ENCODE assay signal across 22 cellular contexts in genomic region chr16:54432481-54433229, GRCh38.
DNase-seq lines count a peak whose midpoint lies in the region; ATAC-seq, FAIRE-seq and TF ChIP-seq lines count a peak whose summit lies in the region.
"Had no signal": no experiment of that assay in that cellular context is flagged by ENCODE, and none has a peak within 500 bp of the region (broad histone marks: within the 10 kb centered on the region; RNA-seq: fewer than 3 reads in every experiment).

No MANE protein-coding gene starts in this region.

- no peak overlapping the region for H3K18ac ChIP-seq in H1 (ENCODE audit: extremely low read depth, low read length)

- no peaks in the 10 kb centered on the region; the same call in 1 of the 2 replicates for H3K23me2 ChIP-seq in H1 (ENCODE audit: low read depth, low read length)

- peaks cover 35% of the 10 kb centered on the region for H3K4me1 Mint-ChIP-seq in HFFc6 (ENCODE audit: low read depth)

- H3K4ac ChIP-seq in H1 (replicated peaks; ENCODE audit: insufficient read length, low read depth, low read length), result no peak overlapping the region

- H2BK20ac ChIP-seq in H1 (ENCODE audit: low read length), result no peak overlapping the region

- H3K79me1 ChIP-seq in H1 (ENCODE audit: low read depth, low read length), result no peaks in the 10 kb centered on the region

- peaks cover 13% of the 10 kb centered on the region for H3K27me3 Mint-ChIP-seq in HFFc6 (ENCODE audit: insufficient read depth)

- no peak overlapping the region for H3K56ac ChIP-seq in H1 (replicated peaks; ENCODE audit: insufficient read length, low read depth, low read length)

- TF ChIP-seq CTCF in HFFc6 (IDR thresholded peaks at IDR 0.05) (peak; percentile 34), H1 (IDR thresholded peaks at IDR 0.05; ENCODE audit: control extremely low read depth in 1 of 3, insufficient read depth in 1 of 3, low read depth in 1 of 3, low read length in 3 of 3) (peak; percentile 5 to 34 (median 26); a peak in 3 of 4 replicates)

- H3K4me3 ChIP-seq in H1 (ENCODE audit: extremely low read depth in 1 of 4, insufficient read depth in 2 of 4, low read depth in 3 of 4, low read length in 4 of 4), result no peak overlapping the region
- H3K4me3 ChIP-seq: ascending aorta, left ventricle myocardium inferior had no signal

- no peak overlapping the region for H2BK120ac ChIP-seq in H1 (replicated peaks; ENCODE audit: low read depth, low read length)

- H3K27ac Mint-ChIP-seq in HFFc6, result no peak overlapping the region
- H3K27ac Mint-ChIP-seq: activated naive CD4-positive, alpha-beta T cell treated with anti-CD3 and anti-CD28 coated beads, Interleukin-2, amount 50 U/mL, for 72 hours; activated T-helper 1 cell treated with anti-CD3 and anti-CD28 coated beads, Interleukin-12 subunit alpha, Interleukin-12 subunit beta, Interleukin-2, Interleukin-4 antibody, amounts not matched to agents 30 ng/mL and 10 ng/mL and 1 ng/mL, durations not matched to agents 14 hours and 24 hours and 36 hours; CD4-positive, alpha-beta memory T cell; effector memory CD8-positive, alpha-beta T cell had no signal

- no peak for TF ChIP-seq EP300 in H1 (IDR thresholded peaks at IDR 0.05; ENCODE audit: borderline replicate concordance in 1 of 2, low read depth in 2 of 2, low read length in 2 of 2)

- no peak overlapping the region for H2BK12ac ChIP-seq in H1 (ENCODE audit: low read depth, low read length)

- CTCF ChIA-PET in H1 (lab: Charles Lee; ENCODE audit: partially characterized antibody), result interaction anchor here (0.7 to 1.6 kb wide), 2 partner anchors 8 to 43 kb away, joined by 3 read pairs; no protein-coding TSS in a partner anchor

- H4K20me1 ChIP-seq in H1 (replicated peaks in 1 of 2; ENCODE audit: control insufficient read depth in 1 of 2, insufficient read depth in 2 of 2, low read length in 2 of 2), result no peaks in the 10 kb centered on the region

- WGBS in H1 (ENCODE audit: extremely low coverage in 1 of 2, insufficient coverage in 1 of 2, insufficient read length in 1 of 2, insufficient replicate concordance in 2 of 2, low coverage in 1 of 2, low lambda C conversion rate in 2 of 2, missing lambda C conversion rate in 1 of 2), 2 experiments, result 89% methylated on average over 18 of the region's 18 CpGs; no CpG with 5 or more reads in 1 of the 2 experiments

- peak; percentile 40 to 62 for TF ChIP-seq RAD21 in H1 (IDR thresholded peaks at IDR 0.05 in 1 of 2, conservative IDR thresholded peaks at IDR 0.05 in 1 of 2; ENCODE audit: low read depth in 2 of 2, low read length in 2 of 2)

- H3K79me2 ChIP-seq in H1 (ENCODE audit: control insufficient read depth in 1 of 2, insufficient read depth in 2 of 2, low read length in 2 of 2), result no peaks in the 10 kb centered on the region

- no peak for FAIRE-seq in H1 (lab: Jason Lieb, UNC)
- FAIRE-seq: GM12891 had no signal

- H3K4me1 ChIP-seq in H1 (replicated peaks in 1 of 4; ENCODE audit: control insufficient read depth in 3 of 4, insufficient read depth in 4 of 4, low read length in 3 of 4), result peaks cover 0 to 3% (median 0%) of the 10 kb centered on the region in 4 experiments; a peak in 3 of 7 replicates
- H3K4me1 ChIP-seq: ascending aorta, left ventricle myocardium inferior had no signal

- no peak overlapping the region for H3K14ac ChIP-seq in H1 (ENCODE audit: insufficient read length)

- ATAC-seq in GM21619 (IDR thresholded peaks at IDR 0.05; ENCODE audit: unreplicated experiment), result no peak
- ATAC-seq: activated naive CD4-positive, alpha-beta T cell treated with anti-CD3 and anti-CD28 coated beads, Interleukin-2, amount 50 U/mL, for 72 hours; effector memory CD8-positive, alpha-beta T cell had no signal

- no peak overlapping the region for H2BK5ac ChIP-seq in H1 (ENCODE audit: low read depth, low read length)

- H3K4me2 ChIP-seq in H1 (ENCODE audit: insufficient read depth in 1 of 2, low read depth in 2 of 2, low read length in 2 of 2), result no peak overlapping the region

- H4K8ac ChIP-seq in H1 (ENCODE audit: extremely low read depth, insufficient read depth, low read length), result no peak overlapping the region; the same call in 1 of the 2 replicates

- no peak overlapping the region for H3K23ac ChIP-seq in H1 (ENCODE audit: insufficient read length)

- no peak overlapping the region for H3K27ac ChIP-seq in H1 (ENCODE audit: low read depth, low read length)
- H3K27ac ChIP-seq: ascending aorta, left ventricle myocardium inferior had no signal

- no peak overlapping the region for H2AK5ac ChIP-seq in H1 (ENCODE audit: low read depth, low read length)

- no peak overlapping the region for H2AFZ ChIP-seq in H1 (ENCODE audit: low read length)

- H3K4me3 Mint-ChIP-seq in HFFc6, result no peak overlapping the region
- H3K4me3 Mint-ChIP-seq: activated T-helper 1 cell treated with anti-CD3 and anti-CD28 coated beads, Interleukin-12 subunit alpha, Interleukin-12 subunit beta, Interleukin-2, Interleukin-4 antibody, amounts not matched to agents 30 ng/mL and 10 ng/mL and 1 ng/mL, durations not matched to agents 14 hours and 24 hours and 36 hours; CD4-positive, alpha-beta memory T cell; effector memory CD8-positive, alpha-beta T cell had no signal

- no peak overlapping the region for H4K91ac ChIP-seq in H1 (replicated peaks; ENCODE audit: insufficient read length, low read length)

- 0 out of 4 replicates have a peak, but pooled peaks cover 0 to 9% of the 10 kb centered on the region in 2 experiments for H3K9me3 ChIP-seq in H1 (ENCODE audit: insufficient read depth in 2 of 2, low read depth in 1 of 2, low read length in 1 of 2)
- H3K9me3 ChIP-seq: ascending aorta had no signal

- H2BK15ac ChIP-seq in H1 (ENCODE audit: low read length), result no peak overlapping the region

- no peaks in the 10 kb centered on the region for H3K36me3 ChIP-seq in H1 (ENCODE audit: control insufficient read depth in 2 of 4, insufficient read depth in 4 of 4, low read length in 3 of 4)
- H3K36me3 ChIP-seq: ascending aorta, left ventricle myocardium inferior had no signal

- H3K27me3 ChIP-seq in H1 (replicated peaks in 1 of 4; ENCODE audit: control insufficient read depth in 3 of 4, extremely low read depth in 1 of 4, insufficient read depth in 3 of 4, low read length in 3 of 4), result peaks cover 0 to 8% (median 2%) of the 10 kb centered on the region in 4 experiments; a peak in 3 of 7 replicates
- H3K27me3 ChIP-seq: ascending aorta had no signal

- DNase-seq in HFFc6, result no peak
- no peak for DNase-seq in H1 (ENCODE audit: low read depth in 1 of 2, low spot score in 2 of 2)
- DNase-seq in midbrain (lab: John Stamatoyannopoulos, UW), result peak; percentile 23
- peak; percentile 21 for DNase-seq in superior temporal gyrus (ENCODE audit: extremely low spot score)
- no peak for DNase-seq in GOT3 (lab: John Stamatoyannopoulos, UW)
- no peak for DNase-seq in T-helper 2 cell
- no peak for DNase-seq in stimulated activated CD4-positive, alpha-beta T cell treated with anti-CD3 and anti-CD28 coated beads, Interleukin-2, amount 100 ng/mL, for 48 hours
- DNase-seq: activated CD4-positive, alpha-beta T cell treated with anti-CD3 and anti-CD28 coated beads for 4 hours; CD4-positive, alpha-beta memory T cell; effector memory CD8-positive, alpha-beta T cell; left ventricle myocardium inferior; NCI-H1694; NCI-H69; occipital lobe; stimulated activated CD4-positive, alpha-beta T cell treated with anti-CD3 and anti-CD28 coated beads, Interleukin-1b, Interleukin-23, amount 100 ng/mL, for 48 hours; stimulated activated naive CD4-positive, alpha-beta T cell treated with Interleukin-2 at 50 U/mL for 16 hours; trophoblast cell had no signal

- no peak overlapping the region for H3K9ac ChIP-seq in H1 (replicated peaks in 1 of 4; ENCODE audit: extremely low read depth in 1 of 4, low read depth in 3 of 4, low read length in 3 of 4)

- H3K9me3 Mint-ChIP-seq in HFFc6, result 0 out of 2 replicates have a peak, but pooled peaks cover 5% of the 10 kb centered on the region

- POLR2A ChIA-PET in H1 (lab: Charles Lee; ENCODE audit: partially characterized antibody), result no interaction called here

- TF ChIP-seq POLR2A in H1 (IDR thresholded peaks at IDR 0.05; ENCODE audit: control extremely low read depth in 1 of 2, low read depth in 2 of 2, low read length in 2 of 2), result no peak

- H4K5ac ChIP-seq in H1 (ENCODE audit: insufficient read length, low read depth, low read length), result no peak overlapping the region

- peaks cover 6% of the 10 kb centered on the region for H3K36me3 Mint-ChIP-seq in HFFc6 (ENCODE audit: low read depth)

TF ChIP-seq in H1, 55 proteins besides CTCF, POLR2A, EP300 and RAD21:
- no peak for TF ChIP-seq NRF1 (IDR thresholded peaks at IDR 0.05; ENCODE audit: low read depth, low read length)
- TF ChIP-seq USF2 (IDR thresholded peaks at IDR 0.05; ENCODE audit: low read length), result no peak
- TF ChIP-seq SP2 (IDR thresholded peaks at IDR 0.05; ENCODE audit: low read length), result no peak
- no peak for TF ChIP-seq TAF7 (optimal IDR thresholded peaks at IDR 0.05; ENCODE audit: borderline replicate concordance, low read depth, low read length)
- TF ChIP-seq KDM1A (IDR thresholded peaks at IDR 0.05; ENCODE audit: borderline replicate concordance, low read length), result 0 out of 2 replicates have a peak, but pooled peaks have one; percentile 14

Comparison
In these comparisons a context has a peak if more than half of its experiments do, and no peak if none do; other contexts are left out.
1. DNase-seq: peak in midbrain (single experiment) and superior temporal gyrus (single experiment); none in HFFc6 (single experiment), H1 (0 of 2), GOT3 (single experiment), T-helper 2 cell (0 of 5) and stimulated activated CD4-positive, alpha-beta T cell treated with anti-CD3 and anti-CD28 coated beads, Interleukin-2, amount 100 ng/mL, for 48 hours (0 of 2).